In the genomic region with DNA sequence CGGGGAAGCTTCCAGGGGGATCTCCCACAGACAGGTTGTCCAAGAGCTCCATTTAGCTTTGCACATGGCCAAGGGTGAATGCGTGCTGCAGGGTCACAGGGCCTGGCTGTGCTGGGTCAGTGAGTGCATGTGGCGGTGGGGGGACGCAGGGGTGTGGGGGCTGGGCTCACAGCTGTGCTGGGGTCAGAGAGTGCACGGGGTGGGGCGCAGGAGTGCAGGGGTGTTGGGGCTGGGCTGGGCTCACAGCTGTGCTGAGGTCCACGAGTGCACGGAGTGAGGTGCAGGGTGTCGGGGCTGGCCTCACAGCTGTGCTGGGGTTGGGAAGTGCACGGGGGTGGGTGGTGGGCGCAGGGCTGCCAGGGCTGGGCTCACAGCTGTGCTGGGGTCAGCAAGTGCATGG, we compare ENCODE assay signal across 16 cellular contexts.
A peak's percentile ranks its signal among the peaks of the same experiment; 100 is the strongest.
DNase-seq lines count a peak whose midpoint lies in the region; ATAC-seq and TF ChIP-seq lines count a peak whose summit lies in the region.
"Had no signal": no experiment of that assay in that cellular context is flagged by ENCODE, and none has a peak within 500 bp of the region (broad histone marks: within the 10 kb centered on the region; RNA-seq: fewer than 3 reads in every experiment).

No MANE protein-coding gene starts in this region.

- no peaks in the 10 kb centered on the region for H3K36me3 ChIP-seq in H7 (replicated peaks; ENCODE audit: control insufficient read depth, insufficient read depth, low read length)
- H3K36me3 ChIP-seq in spleen = no peaks in the 10 kb centered on the region
- no peaks in the 10 kb centered on the region for H3K36me3 ChIP-seq in body of pancreas (replicated peaks in 1 of 2; ENCODE audit: insufficient read depth in 1 of 2, low read depth in 2 of 2)

- no peak for ATAC-seq in activated naive CD8-positive, alpha-beta T cell treated with anti-CD3 and anti-CD28 coated beads, Interleukin-2, amount 50 U/mL, for 24 hours
- no peak for ATAC-seq in HG02852 (IDR thresholded peaks at IDR 0.05; ENCODE audit: unreplicated experiment)
- ATAC-seq in HG03280 (IDR thresholded peaks at IDR 0.05; ENCODE audit: unreplicated experiment) = no peak
- no peak for ATAC-seq in body of pancreas
- ATAC-seq: A549 had no signal

- H3K27me3 ChIP-seq in H7 (ENCODE audit: control insufficient read depth, insufficient read depth, low read length) (peaks cover 9% of the 10 kb centered on the region), spleen (replicated peaks in 1 of 7) (peaks cover 0 to 68% (median 10%) of the 10 kb centered on the region in 7 donors), body of pancreas (peaks cover 0 to 3% of the 10 kb centered on the region in 2 donors)

- no peaks in the 10 kb centered on the region for H3K4me1 Mint-ChIP-seq in activated naive CD8-positive, alpha-beta T cell treated with anti-CD3 and anti-CD28 coated beads, Interleukin-2, amount 50 U/mL, for 24 hours

- no peak overlapping the region for H3K4me3 Mint-ChIP-seq in activated naive CD8-positive, alpha-beta T cell treated with anti-CD3 and anti-CD28 coated beads, Interleukin-2, amount 50 U/mL, for 24 hours

- H3K9me3 ChIP-seq in spleen (no peaks in the 10 kb centered on the region), body of pancreas (no peaks in the 10 kb centered on the region)
- H3K9me3 ChIP-seq: A549 had no signal

- TF ChIP-seq CTCF in coronary artery (IDR thresholded peaks at IDR 0.05) (no peak), spleen (IDR thresholded peaks at IDR 0.05 in 8 of 11, conservative IDR thresholded peaks at IDR 0.05 in 3 of 11) (no peak), body of pancreas (IDR thresholded peaks at IDR 0.05) (no peak)

- WGBS in spleen, 5 donors = 6 to 20% (median 16%) methylated on average over 9 to 11 of the region's 11 CpGs
- whole genome bisulfite sequencing in body of pancreas, 2 donors = 6 to 13% methylated on average over 4 to 10 of the region's 11 CpGs

- H3K4me3 ChIP-seq in H7 (ENCODE audit: insufficient read depth, low read depth, low read length) (peak overlapping the region; percentile 22), coronary artery (no peak overlapping the region), spleen (no peak overlapping the region), body of pancreas (no peak overlapping the region)
- H3K4me3 ChIP-seq: A549 had no signal

- no peaks in the 10 kb centered on the region for H3K9me3 Mint-ChIP-seq in activated naive CD8-positive, alpha-beta T cell treated with anti-CD3 and anti-CD28 coated beads, Interleukin-2, amount 50 U/mL, for 24 hours

- no peak for TF ChIP-seq POLR2A in spleen (IDR thresholded peaks at IDR 0.05)
- TF ChIP-seq POLR2A in body of pancreas (IDR thresholded peaks at IDR 0.05) = no peak

- intact Hi-C loops in spleen (cut with DNase I; ENCODE audit: low total_unique reads) (no loop called here), body of pancreas (cut with DNase I) (no loop called here)

- no peak overlapping the region for H3K27ac Mint-ChIP-seq in activated naive CD8-positive, alpha-beta T cell treated with anti-CD3 and anti-CD28 coated beads, Interleukin-2, amount 50 U/mL, for 24 hours

- H3K27me3 Mint-ChIP-seq in activated naive CD8-positive, alpha-beta T cell treated with anti-CD3 and anti-CD28 coated beads, Interleukin-2, amount 50 U/mL, for 24 hours = peaks cover 25% of the 10 kb centered on the region

- H3K4me1 ChIP-seq in spleen (no peaks in the 10 kb centered on the region), body of pancreas (no peaks in the 10 kb centered on the region)
- H3K4me1 ChIP-seq: A549 had no signal

- H3K27ac ChIP-seq in coronary artery (no peak overlapping the region), spleen (no peak overlapping the region), body of pancreas (no peak overlapping the region)
- H3K27ac ChIP-seq: A549 had no signal

- DNase-seq in H7 = peak; percentile 74
- DNase-seq in coronary artery (ENCODE audit: low spot score) = peak; percentile 24
- DNase-seq in left kidney (ENCODE audit: low read depth, low spot score) = peak; percentile 23
- DNase-seq in spleen = peak; percentile 39
- DNase-seq in activated naive CD8-positive, alpha-beta T cell treated with anti-CD3 and anti-CD28 coated beads, Interleukin-2, amount 50 U/mL, for 24 hours = no peak
- no peak for DNase-seq in body of pancreas
- DNase-seq: DMS53, Kasumi-1, MV-4-11, NCI-H1436, NCI-H2081 treated with DMSO at 0.1 percent for 48 hours, NCI-H524, SHP77 had no signal

- H3K36me3 Mint-ChIP-seq in activated naive CD8-positive, alpha-beta T cell treated with anti-CD3 and anti-CD28 coated beads, Interleukin-2, amount 50 U/mL, for 24 hours (ENCODE audit: low read depth) = no peaks in the 10 kb centered on the region

Comparison
In these comparisons a context has a peak if more than half of its experiments do, and no peak if none do; other contexts are left out.
1. DNase-seq: peak in H7 (single experiment), coronary artery (single experiment), left kidney (single experiment) and spleen (single experiment); none in activated naive CD8-positive, alpha-beta T cell treated with anti-CD3 and anti-CD28 coated beads, Interleukin-2, amount 50 U/mL, for 24 hours (single experiment) and body of pancreas (0 of 4).